24 cellular contexts compared by ENCODE assay signal in the genomic region with DNA sequence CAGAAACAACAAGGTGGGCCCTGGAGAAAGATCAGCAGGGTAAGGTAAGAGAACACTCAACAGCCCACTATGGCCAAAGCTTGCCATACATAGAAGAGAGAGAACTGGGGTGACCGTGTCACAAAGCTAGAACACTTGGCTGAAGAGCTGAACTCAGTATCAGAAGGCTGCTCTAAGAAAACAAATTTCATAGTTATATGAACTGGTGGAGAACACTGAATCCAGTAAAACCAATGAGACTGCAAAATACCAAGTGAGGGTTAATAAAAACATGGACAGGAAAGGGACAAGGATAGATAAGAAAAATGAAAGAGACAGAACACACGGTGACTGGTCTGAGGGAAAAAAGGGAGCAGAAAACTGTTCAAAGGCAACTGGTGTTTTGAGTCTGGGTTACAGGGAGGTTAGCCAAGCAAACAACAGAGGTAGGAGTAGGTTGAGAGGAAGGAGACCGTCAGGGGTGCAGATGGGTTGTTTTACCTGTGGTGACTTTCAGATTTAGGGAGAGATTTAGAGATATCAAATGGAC.
"Had no signal": no experiment of that assay in that cellular context is flagged by ENCODE, and none has a peak within 500 bp of the region (broad histone marks: within the 10 kb centered on the region; RNA-seq: fewer than 3 reads in every experiment).

No MANE protein-coding gene starts in this region.

- H3K27me3 ChIP-seq: SJSA1 had no signal

- H3K4me3 ChIP-seq: SJSA1 had no signal

- H3K27ac ChIP-seq: SJSA1 had no signal

- ATAC-seq: activated CD8-positive, alpha-beta memory T cell treated with anti-CD3 and anti-CD28 coated beads, Interleukin-2, amount 10 ng/mL, durations not matched to agents 7 days and 5 days; activated naive CD4-positive, alpha-beta T cell treated with anti-CD3 and anti-CD28 coated beads, Interleukin-2, amount 50 U/mL, for 72 hours; activated naive CD8-positive, alpha-beta T cell treated with anti-CD3 and anti-CD28 coated beads, Interleukin-2, amount 50 U/mL, for 24 hours; activated T-cell treated with anti-CD3 and anti-CD28 coated beads, Interleukin-2, amount 50 U/mL, for 4 hours; PC-3; SK-N-SH treated with all-trans-retinoic acid at 6 μM for 48 hours had no signal

- DNase-seq: activated B cell treated with CpG ODN at 0.5 μM for 24 hours; activated CD4-positive, alpha-beta T cell treated with anti-CD3 and anti-CD28 coated beads for 1 hour; activated CD4-positive, alpha-beta T cell treated with anti-CD3 and anti-CD28 coated beads, Interleukin-2, amount 10 ng/mL, durations not matched to agents 24 days and 14 days; activated CD4-positive, alpha-beta T cell treated with anti-CD3 and anti-CD28 coated beads, Interleukin-2, amount 50 U/mL, for 48 hours; activated CD8-positive, alpha-beta memory T cell treated with anti-CD3 and anti-CD28 coated beads, Interleukin-2, amount 10 ng/mL, durations not matched to agents 7 days and 5 days; activated effector memory CD4-positive, alpha-beta T cell treated with anti-CD3 and anti-CD28 coated beads, Interleukin-2, amount 50 U/mL, for 16 hours; activated naive CD4-positive, alpha-beta T cell treated with Interleukin-2 at 50 U/mL for 16 hours; activated naive CD8-positive, alpha-beta T cell treated with anti-CD3 and anti-CD28 coated beads, Interleukin-2, amount 50 U/mL, for 24 hours; activated T-cell treated with anti-CD3 and anti-CD28 coated beads, Interleukin-2, amount 50 U/mL, for 4 hours; amniotic stem cell; MM.1S; NCI-H1105; NCI-H1436; NCI-H1694 treated with DMSO at 0.1 percent for 48 hours; NCI-H2029 treated with DMSO at 0.1 percent for 48 hours; NCI-H524; PC-3; SHP77; SW 1271 had no signal

- H3K9me3 ChIP-seq: SJSA1 had no signal

- FAIRE-seq: astrocyte, RCC 7860 had no signal

- H3K36me3 ChIP-seq: SJSA1 had no signal
